ENCODE assay signal across 11 cellular contexts in the genomic region with DNA sequence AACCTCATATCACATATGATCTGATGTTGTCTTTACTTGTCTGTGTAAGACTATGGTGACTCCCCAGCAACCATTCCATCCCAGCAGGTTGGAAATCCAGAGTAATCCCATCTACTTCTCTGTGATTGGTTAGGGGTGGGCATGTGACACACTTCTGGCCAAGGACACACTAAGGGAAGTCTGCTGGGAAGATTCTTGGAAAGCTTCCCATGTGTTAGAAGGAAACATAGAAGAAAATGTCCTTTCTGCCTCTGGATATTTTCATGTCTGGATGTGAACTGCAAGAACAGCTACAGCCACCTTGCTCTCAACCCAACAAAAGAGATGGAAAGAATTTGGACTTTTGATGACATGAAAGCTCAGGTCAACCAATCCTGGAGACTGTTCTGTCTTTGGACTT. TPM values are rescaled to one million over a fixed set of nuclear protein-coding genes. Genes with fewer than 3 reads are reported as not detected.
DNase-seq lines count a peak whose midpoint lies in the region; ATAC-seq and TF ChIP-seq lines count a peak whose summit lies in the region.
"Had no signal": no experiment of that assay in that cellular context is flagged by ENCODE, and none has a peak within 500 bp of the region (broad histone marks: within the 10 kb centered on the region; RNA-seq: fewer than 3 reads in every experiment).

No MANE protein-coding gene starts in this region.

- no peaks in the 10 kb centered on the region for H3K27me3 ChIP-seq in CD4-positive, alpha-beta T cell (ENCODE audit: control insufficient read depth, insufficient read depth, low read length)
- no peaks in the 10 kb centered on the region for H3K27me3 ChIP-seq in prostate gland (replicated peaks; ENCODE audit: insufficient read depth)

- peaks cover 3% of the 10 kb centered on the region for H3K36me3 Mint-ChIP-seq in osteocyte (ENCODE audit: unreplicated experiment)
- H3K36me3 Mint-ChIP-seq in CD4-positive, alpha-beta T cell (ENCODE audit: low read depth): peaks cover 5% of the 10 kb centered on the region

- H3K4me1 ChIP-seq in prostate gland (replicated peaks): peaks cover 4% of the 10 kb centered on the region

- no peaks in the 10 kb centered on the region for H3K36me3 ChIP-seq in prostate gland

- H3K9me3 ChIP-seq in CD4-positive, alpha-beta T cell (ENCODE audit: control insufficient read depth, low read length): no peaks in the 10 kb centered on the region
- no peaks in the 10 kb centered on the region for H3K9me3 ChIP-seq in prostate gland

- POLR2A ChIA-PET in CD4-positive, alpha-beta T cell (lab: Charles Lee): interaction anchor here (1.0 to 2.3 kb wide), 2 partner anchors 385 to 386 kb away, joined by 3 to 7 read pairs; no protein-coding TSS in a partner anchor

- peak; percentile 59 for DNase-seq in EL
- DNase-seq in fibroblast of mammary gland (ENCODE audit: low read depth): peak; percentile 81
- no peak for DNase-seq in osteocyte (ENCODE audit: extremely low spot score, unreplicated experiment)
- no peak for DNase-seq in NCI-H2196 (lab: John Stamatoyannopoulos, UW; ENCODE audit: unreplicated experiment)
- DNase-seq in CD4-positive, alpha-beta T cell: no peak
- DNase-seq in prostate gland (ENCODE audit: low spot score): no peak
- DNase-seq in NCI-H526 treated with DMSO at 0.1 percent for 48 hours (lab: John Stamatoyannopoulos, UW): no peak
- DNase-seq: activated naive CD8-positive, alpha-beta T cell treated with anti-CD3 and anti-CD28 coated beads for 36 hours; DND-41; occipital lobe had no signal

- intact Hi-C loops in CD4-positive, alpha-beta T cell (cut with DNase I, micrococcal nuclease): no loop called here
- intact Hi-C loops in prostate gland (cut with DNase I): loop anchor here (5.0 kb wide), 1 partner anchor 62 kb away; the partner anchor contains the start of gene FBXO22

- CTCF ChIA-PET in CD4-positive, alpha-beta T cell (lab: Charles Lee): interaction anchor here (0.9 to 1.8 kb wide), 2 partner anchors 24 to 39 kb away, joined by 3 to 4 read pairs; no protein-coding TSS in a partner anchor

- peak overlapping the region; percentile 70 for H3K27ac Mint-ChIP-seq in osteocyte (ENCODE audit: unreplicated experiment)
- no peak overlapping the region for H3K27ac Mint-ChIP-seq in CD4-positive, alpha-beta T cell
- H3K27ac Mint-ChIP-seq: activated naive CD8-positive, alpha-beta T cell treated with anti-CD3 and anti-CD28 coated beads for 36 hours had no signal

- H3K27me3 Mint-ChIP-seq in osteocyte (ENCODE audit: unreplicated experiment): no peaks in the 10 kb centered on the region
- H3K27me3 Mint-ChIP-seq in CD4-positive, alpha-beta T cell: no peaks in the 10 kb centered on the region

- H3K4me3 Mint-ChIP-seq in osteocyte (ENCODE audit: unreplicated experiment): no peak overlapping the region
- H3K4me3 Mint-ChIP-seq in CD4-positive, alpha-beta T cell: no peak overlapping the region
- H3K4me3 Mint-ChIP-seq: activated naive CD8-positive, alpha-beta T cell treated with anti-CD3 and anti-CD28 coated beads for 36 hours had no signal

- H3K27ac ChIP-seq in CD4-positive, alpha-beta T cell (ENCODE audit: low read depth, low read length): no peak overlapping the region
- H3K27ac ChIP-seq in prostate gland: no peak overlapping the region

- TF ChIP-seq POLR2A in prostate gland (IDR thresholded peaks at IDR 0.05): no peak

- H3K4me1 Mint-ChIP-seq in osteocyte (ENCODE audit: unreplicated experiment): peaks cover 35% of the 10 kb centered on the region
- H3K4me1 Mint-ChIP-seq in CD4-positive, alpha-beta T cell (ENCODE audit: low read depth): peaks cover 23% of the 10 kb centered on the region

- ATAC-seq in SK-N-SH treated with all-trans-retinoic acid at 6 μM for 48 hours: peak; percentile 24
- no peak for ATAC-seq in CD4-positive, alpha-beta T cell (ENCODE audit: poor library complexity)

- H3K9me3 Mint-ChIP-seq in osteocyte (ENCODE audit: unreplicated experiment): no peaks in the 10 kb centered on the region
- H3K9me3 Mint-ChIP-seq in CD4-positive, alpha-beta T cell: no peaks in the 10 kb centered on the region
- H3K9me3 Mint-ChIP-seq: activated naive CD8-positive, alpha-beta T cell treated with anti-CD3 and anti-CD28 coated beads for 36 hours had no signal

- H3K4me3 ChIP-seq in fibroblast of mammary gland (ENCODE audit: control insufficient read depth, low read depth, low read length) (no peak overlapping the region), prostate gland (no peak overlapping the region)

- TF ChIP-seq CTCF in fibroblast of mammary gland (conservative IDR thresholded peaks at IDR 0.05; ENCODE audit: control insufficient read depth, insufficient read depth, low read depth, low read length): no peak
- TF ChIP-seq CTCF in osteocyte (IDR thresholded peaks at IDR 0.05): no peak
- no peak for TF ChIP-seq CTCF in CD4-positive, alpha-beta T cell (IDR thresholded peaks at IDR 0.05)
- TF ChIP-seq CTCF in prostate gland (IDR thresholded peaks at IDR 0.05): no peak

TF ChIP-seq in SK-N-SH treated with all-trans-retinoic acid at 6 μM for 48 hours, 23 proteins besides CTCF, POLR2A, EP300 and RAD21:
- TF ChIP-seq ZNF565 (CRISPR knock-in tag; conservative IDR thresholded peaks at IDR 0.05; ENCODE audit: low read depth): no peak

RNA-seq across cellular contexts. Expression of gene UBE2Q2, which starts 2.6 kb away (rescaled TPM):
- 42.4 and 43.2 TPM in 2 replicates for total RNA-seq in osteocyte
- 10 to 100 TPM; 29.3 to 33.5 TPM for total RNA-seq in CD4-positive, alpha-beta T cell
- 10 to 100 TPM; 33.1 to 67.5 TPM for total RNA-seq in prostate gland

Comparison
In these comparisons a context has a peak if more than half of its experiments do, and no peak if none do; other contexts are left out.
1. DNase-seq: peak in EL (single experiment) and fibroblast of mammary gland (single experiment); none in osteocyte (single experiment), NCI-H2196 (single experiment), CD4-positive, alpha-beta T cell (0 of 10), prostate gland (single experiment) and NCI-H526 treated with DMSO at 0.1 percent for 48 hours (single experiment).